ENCODE assay signal across 17 cellular contexts in genomic region chr1:101040666-101041065, GRCh38.
"Had no signal": no experiment of that assay in that cellular context is flagged by ENCODE, and none has a peak within 500 bp of the region (broad histone marks: within the 10 kb centered on the region; RNA-seq: fewer than 3 reads in every experiment).

No MANE protein-coding gene starts in this region.

- H3K4me3 ChIP-seq: dorsolateral prefrontal cortex, esophagus muscularis mucosa, gastrocnemius medialis, heart right ventricle had no signal

- H3K4me3 Mint-ChIP-seq: naive thymus-derived CD8-positive, alpha-beta T cell had no signal

- FAIRE-seq: endometrium, islet of Langerhans had no signal

- H3K9me3 ChIP-seq: gastrocnemius medialis had no signal

- DNase-seq: cortex of kidney; dorsolateral prefrontal cortex; effector CD8-positive, alpha-beta T cell; gastrocnemius medialis; heart right ventricle; hypothalamus; kidney glomerular epithelial cell; naive thymus-derived CD8-positive, alpha-beta T cell; stimulated activated CD4-positive, alpha-beta T cell treated with anti-CD3 and anti-CD28 coated beads, Interleukin-2, amount 100 ng/mL, for 24 hours; stimulated activated CD4-positive, alpha-beta T cell treated with anti-CD3 and anti-CD28 coated beads, Interleukin-4, amount 100 ng/mL, for 4 hours; stimulated activated naive CD4-positive, alpha-beta T cell treated with Interleukin-2 at 50 U/mL for 16 hours; trophoblast cell had no signal

- H3K27ac ChIP-seq: dorsolateral prefrontal cortex, epithelial cell of prostate, esophagus muscularis mucosa, gastrocnemius medialis, heart right ventricle had no signal

- H3K4me1 ChIP-seq: gastrocnemius medialis had no signal

- H3K27me3 Mint-ChIP-seq: naive thymus-derived CD8-positive, alpha-beta T cell had no signal

- ATAC-seq: gastrocnemius medialis; heart right ventricle; naive thymus-derived CD8-positive, alpha-beta T cell; sciatic nerve had no signal
